14 cellular contexts compared by ENCODE assay signal in the genomic region with DNA sequence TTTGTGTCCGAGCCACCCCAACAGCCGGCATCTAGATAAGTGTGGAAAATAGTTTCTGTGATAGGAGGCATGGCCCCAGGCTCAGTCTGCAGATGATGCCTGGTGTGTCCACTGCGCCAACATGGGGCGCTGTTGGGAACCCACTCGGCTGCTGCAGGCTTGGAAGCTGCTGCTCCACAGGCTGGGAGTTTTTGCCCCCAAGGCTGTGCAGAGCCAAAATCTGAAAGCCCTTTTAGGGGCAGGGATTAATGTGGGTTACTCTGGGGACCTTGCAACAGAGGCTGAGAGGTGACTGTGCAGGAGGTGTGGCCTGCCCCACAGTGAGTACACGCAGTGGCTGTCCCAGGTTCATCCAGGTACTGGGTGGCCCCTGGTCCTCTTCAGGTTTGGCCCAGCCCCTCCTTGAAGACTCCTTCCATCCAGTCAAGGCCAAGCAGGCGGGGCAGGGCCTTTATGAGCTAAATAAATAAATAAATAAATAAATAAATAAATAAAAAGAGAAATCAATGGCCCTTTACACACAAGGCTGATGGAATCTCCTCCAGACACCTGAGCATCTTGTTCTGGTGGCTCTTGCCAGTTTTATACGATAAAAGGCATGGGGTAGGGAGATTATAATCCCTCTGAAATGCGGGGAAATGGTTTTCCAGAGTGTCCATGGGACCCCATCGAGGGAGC.
A peak's percentile ranks its signal among the peaks of the same experiment; 100 is the strongest.
DNase-seq lines count a peak whose midpoint lies in the region; ATAC-seq and TF ChIP-seq lines count a peak whose summit lies in the region.
"Had no signal": no experiment of that assay in that cellular context is flagged by ENCODE, and none has a peak within 500 bp of the region (broad histone marks: within the 10 kb centered on the region; RNA-seq: fewer than 3 reads in every experiment).

No MANE protein-coding gene starts in this region.

- in situ Hi-C loops in Panc1 (cut with HindIII; ENCODE audit: low pct_unique_long_range_greater_than_20kb, low sequenced_read_pairs), result no loop called here

- H3K9me3 ChIP-seq in Panc1 (ENCODE audit: control insufficient read depth, insufficient read depth, low read depth, low read length) (no peaks in the 10 kb centered on the region), hepatocyte (ENCODE audit: low read depth) (no peaks in the 10 kb centered on the region), smooth muscle cell (replicated peaks; ENCODE audit: low read depth) (no peaks in the 10 kb centered on the region)
- H3K9me3 ChIP-seq: heart left ventricle had no signal

- DNase-seq in activated effector memory CD4-positive, alpha-beta T cell treated with anti-CD3 and anti-CD28 coated beads, Interleukin-2, amount 50 U/mL, for 16 hours, result peak; percentile 60
- no peak for DNase-seq in activated effector memory CD4-positive, alpha-beta T cell treated with Interleukin-2 at 50 U/mL for 16 hours
- DNase-seq in Panc1 (ENCODE audit: low read depth, low spot score) (no peak), hepatocyte (ENCODE audit: low spot score) (no peak), smooth muscle cell (lab: John Stamatoyannopoulos, UW; ENCODE audit: unreplicated experiment) (no peak), GM19238 (ENCODE audit: insufficient read length, low spot score) (no peak)
- DNase-seq: ACHN; activated CD4-positive, alpha-beta T cell treated with anti-CD3 and anti-CD28 coated beads for 48 hours; left colon; NCI-H1694; T-helper 17 cell had no signal

- H3K9ac ChIP-seq in smooth muscle cell (ENCODE audit: low read depth), result no peak overlapping the region

- TF ChIP-seq CTCF in Panc1 (IDR thresholded peaks at IDR 0.05) (no peak), hepatocyte (IDR thresholded peaks at IDR 0.05; ENCODE audit: poor library complexity) (peak; percentile 3), smooth muscle cell (IDR thresholded peaks at IDR 0.05; ENCODE audit: borderline replicate concordance, insufficient read depth, poor library complexity, severe bottlenecking) (no peak)

- no peak for TF ChIP-seq POLR2A in GM18505 (IDR thresholded peaks at IDR 0.05; ENCODE audit: borderline replicate concordance, extremely low read depth, insufficient read depth, insufficient read length)

- H2AFZ ChIP-seq in hepatocyte (no peak overlapping the region), smooth muscle cell (ENCODE audit: low read depth) (no peak overlapping the region)

- no peak overlapping the region for H3K4me3 ChIP-seq in Panc1 (ENCODE audit: low read depth in 2 of 2, low read length in 2 of 2)
- no peak overlapping the region for H3K4me3 ChIP-seq in hepatocyte
- no peak overlapping the region for H3K4me3 ChIP-seq in smooth muscle cell
- H3K4me3 ChIP-seq: heart left ventricle had no signal

- ATAC-seq in Panc1, result peak; percentile 7
- no peak for ATAC-seq in GM18505 (IDR thresholded peaks at IDR 0.05; ENCODE audit: unreplicated experiment)
- no peak for ATAC-seq in HG03469 (IDR thresholded peaks at IDR 0.05; ENCODE audit: unreplicated experiment)
- ATAC-seq: heart left ventricle, T-helper 17 cell had no signal

- BruUV-seq in Panc1 (replicated peaks; lab: Mats Ljungman, UMichigan), result no TSS peak

- H3K9me2 ChIP-seq in hepatocyte (replicated peaks; ENCODE audit: insufficient read depth), result no peaks in the 10 kb centered on the region

- CTCF ChIA-PET in Panc1 (lab: Charles Lee), result no interaction called here

- H3K4me2 ChIP-seq in hepatocyte (no peak overlapping the region), smooth muscle cell (no peak overlapping the region)

- H3K27me3 ChIP-seq in Panc1 (ENCODE audit: control insufficient read depth, insufficient read depth, low read length) (no peaks in the 10 kb centered on the region), hepatocyte (no peaks in the 10 kb centered on the region), smooth muscle cell (ENCODE audit: low read depth) (no peaks in the 10 kb centered on the region)
- H3K27me3 ChIP-seq: heart left ventricle had no signal

- peak overlapping the region; percentile 94 for H3K27ac ChIP-seq in Panc1 (ENCODE audit: low read length)
- no peak overlapping the region for H3K27ac ChIP-seq in hepatocyte
- peak overlapping the region; percentile 93 for H3K27ac ChIP-seq in smooth muscle cell (ENCODE audit: low read depth)
- H3K27ac ChIP-seq: heart left ventricle had no signal

- peaks cover 93% of the 10 kb centered on the region for H3K4me1 ChIP-seq in Panc1 (ENCODE audit: control insufficient read depth, insufficient read depth, low read length)
- peaks cover 36% of the 10 kb centered on the region for H3K4me1 ChIP-seq in hepatocyte (ENCODE audit: insufficient read depth)
- peaks cover 11% of the 10 kb centered on the region for H3K4me1 ChIP-seq in smooth muscle cell (ENCODE audit: low read depth)

- H3K36me3 ChIP-seq in Panc1 (ENCODE audit: control insufficient read depth, insufficient read depth, low read length) (peaks cover 38% of the 10 kb centered on the region), hepatocyte (replicated peaks; ENCODE audit: insufficient read depth, low read depth) (peaks cover 3% of the 10 kb centered on the region), smooth muscle cell (ENCODE audit: low read depth) (no peaks in the 10 kb centered on the region)

- H3F3A ChIP-seq in smooth muscle cell (ENCODE audit: low read depth), result peaks cover 32% of the 10 kb centered on the region

- 95% methylated on average over 10 of the region's 10 CpGs for WGBS in hepatocyte (ENCODE audit: low lambda C conversion rate, missing lambda C conversion rate)
- 93% methylated on average over 10 of the region's 10 CpGs for WGBS in smooth muscle cell (ENCODE audit: low lambda C conversion rate)

- H3K79me2 ChIP-seq in hepatocyte (peaks cover 6% of the 10 kb centered on the region), smooth muscle cell (ENCODE audit: low read depth) (no peaks in the 10 kb centered on the region)

- POLR2A ChIA-PET in Panc1 (lab: Charles Lee), result interaction anchor here (0.7 to 1.2 kb wide), 2 partner anchors 46 to 1038 kb away, joined by 3 read pairs; no protein-coding TSS in a partner anchor

- no peaks in the 10 kb centered on the region for H4K20me1 ChIP-seq in hepatocyte (ENCODE audit: insufficient read depth, poor library complexity, severe bottlenecking)
- H4K20me1 ChIP-seq in smooth muscle cell (ENCODE audit: low read depth), result no peaks in the 10 kb centered on the region

- intact Hi-C loops in Panc1 (cut with micrococcal nuclease; ENCODE audit: unreplicated experiment), result no loop called here
